In genomic region chr1:97505289-97505688, GRCh38 we compare ENCODE assay signal across 16 cellular contexts.
DNase-seq lines count a peak whose midpoint lies in the region; ATAC-seq and FAIRE-seq lines count a peak whose summit lies in the region.
"Had no signal": no experiment of that assay in that cellular context is flagged by ENCODE, and none has a peak within 500 bp of the region (broad histone marks: within the 10 kb centered on the region; RNA-seq: fewer than 3 reads in every experiment).

No MANE protein-coding gene starts in this region.

- H3K36me3 Mint-ChIP-seq in naive thymus-derived CD4-positive, alpha-beta T cell = peaks cover 9 to 68% (median 51%) of the 10 kb centered on the region in 5 donors
- peaks cover 18% of the 10 kb centered on the region for H3K36me3 Mint-ChIP-seq in activated naive CD4-positive, alpha-beta T cell treated with anti-CD3 and anti-CD28 coated beads, Interleukin-2, amount 10 ng/mL, durations not matched to agents 7 days and 5 days

- DNase-seq in naive thymus-derived CD4-positive, alpha-beta T cell = no peak
- no peak for DNase-seq in activated naive CD4-positive, alpha-beta T cell treated with anti-CD3 and anti-CD28 coated beads, Interleukin-2, amount 10 ng/mL, durations not matched to agents 7 days and 5 days
- DNase-seq in NCI-H1417 (lab: John Stamatoyannopoulos, UW) = no peak
- DNase-seq in stimulated activated naive CD4-positive, alpha-beta T cell treated with Interleukin-2 at 50 U/mL for 16 hours (lab: John Stamatoyannopoulos, UW) = no peak
- DNase-seq: activated B cell treated with CpG ODN at 0.5 μM for 24 hours; heart left ventricle; IMR-90; MM.1S; NCI-H187; NCI-H446; stimulated activated CD4-positive, alpha-beta T cell treated with anti-CD3 and anti-CD28 coated beads, Interleukin-4, amount 100 ng/mL, for 1 hour had no signal

- ATAC-seq in GM19025 (IDR thresholded peaks at IDR 0.05; ENCODE audit: low read depth, unreplicated experiment) (peak; percentile 25), GM21825 (IDR thresholded peaks at IDR 0.05; ENCODE audit: unreplicated experiment) (peak; percentile 19), HG03354 (IDR thresholded peaks at IDR 0.05; ENCODE audit: poor library complexity, severe bottlenecking, unreplicated experiment) (peak; percentile 21)
- ATAC-seq in naive thymus-derived CD4-positive, alpha-beta T cell = no peak
- ATAC-seq: heart left ventricle, Right ventricle myocardium inferior had no signal

- POLR2A ChIA-PET in naive thymus-derived CD4-positive, alpha-beta T cell (lab: Charles Lee) = no interaction called here

- H3K9me3 ChIP-seq in naive thymus-derived CD4-positive, alpha-beta T cell (ENCODE audit: control insufficient read depth in 2 of 3, low read length in 3 of 3) = no peaks in the 10 kb centered on the region

- H3K4me1 Mint-ChIP-seq in naive thymus-derived CD4-positive, alpha-beta T cell = peaks cover 0 to 16% (median 0%) of the 10 kb centered on the region in 7 donors
- H3K4me1 Mint-ChIP-seq in activated naive CD4-positive, alpha-beta T cell treated with anti-CD3 and anti-CD28 coated beads, Interleukin-2, amount 10 ng/mL, durations not matched to agents 7 days and 5 days = no peaks in the 10 kb centered on the region

- no peak overlapping the region for H3K27ac Mint-ChIP-seq in naive thymus-derived CD4-positive, alpha-beta T cell
- no peak overlapping the region for H3K27ac Mint-ChIP-seq in activated naive CD4-positive, alpha-beta T cell treated with anti-CD3 and anti-CD28 coated beads, Interleukin-2, amount 10 ng/mL, durations not matched to agents 7 days and 5 days
- H3K27ac Mint-ChIP-seq: activated B cell treated with CpG ODN at 0.5 μM for 24 hours had no signal

- H3K4me1 ChIP-seq in naive thymus-derived CD4-positive, alpha-beta T cell (ENCODE audit: control insufficient read depth in 2 of 2, insufficient read depth in 2 of 2, low read length in 2 of 2) = no peaks in the 10 kb centered on the region

- H3K4me3 ChIP-seq in naive thymus-derived CD4-positive, alpha-beta T cell (ENCODE audit: low read length) = no peak overlapping the region
- H3K4me3 ChIP-seq: heart left ventricle had no signal

- H3K27me3 ChIP-seq in naive thymus-derived CD4-positive, alpha-beta T cell (ENCODE audit: control insufficient read depth in 2 of 2, insufficient read depth in 2 of 2, low read length in 2 of 2) = no peaks in the 10 kb centered on the region
- H3K27me3 ChIP-seq: heart left ventricle had no signal

- no peak overlapping the region for H3K27ac ChIP-seq in naive thymus-derived CD4-positive, alpha-beta T cell (ENCODE audit: low read depth, low read length)
- H3K27ac ChIP-seq: heart left ventricle had no signal

- H3K27me3 Mint-ChIP-seq in naive thymus-derived CD4-positive, alpha-beta T cell = no peaks in the 10 kb centered on the region
- H3K27me3 Mint-ChIP-seq in activated naive CD4-positive, alpha-beta T cell treated with anti-CD3 and anti-CD28 coated beads, Interleukin-2, amount 10 ng/mL, durations not matched to agents 7 days and 5 days = no peaks in the 10 kb centered on the region
- H3K27me3 Mint-ChIP-seq: activated B cell treated with CpG ODN at 0.5 μM for 24 hours had no signal

- no peaks in the 10 kb centered on the region for H3K36me3 ChIP-seq in naive thymus-derived CD4-positive, alpha-beta T cell (ENCODE audit: control insufficient read depth in 2 of 3, insufficient read depth in 3 of 3, low read length in 3 of 3)

- intact Hi-C loops in naive thymus-derived CD4-positive, alpha-beta T cell (cut with micrococcal nuclease) = no loop called here

- peak; percentile 67 for FAIRE-seq in endometrium (lab: Jason Lieb, UNC)

- no peak overlapping the region for H3K4me3 Mint-ChIP-seq in naive thymus-derived CD4-positive, alpha-beta T cell
- H3K4me3 Mint-ChIP-seq in activated naive CD4-positive, alpha-beta T cell treated with anti-CD3 and anti-CD28 coated beads, Interleukin-2, amount 10 ng/mL, durations not matched to agents 7 days and 5 days = no peak overlapping the region
- H3K4me3 Mint-ChIP-seq: activated B cell treated with CpG ODN at 0.5 μM for 24 hours had no signal

- H3K9me3 Mint-ChIP-seq in naive thymus-derived CD4-positive, alpha-beta T cell = no peaks in the 10 kb centered on the region
- H3K9me3 Mint-ChIP-seq in activated naive CD4-positive, alpha-beta T cell treated with anti-CD3 and anti-CD28 coated beads, Interleukin-2, amount 10 ng/mL, durations not matched to agents 7 days and 5 days = no peaks in the 10 kb centered on the region
- H3K9me3 Mint-ChIP-seq: activated B cell treated with CpG ODN at 0.5 μM for 24 hours had no signal

- CTCF ChIA-PET in naive thymus-derived CD4-positive, alpha-beta T cell (lab: Charles Lee) = no interaction called here
- CTCF ChIA-PET in activated naive CD4-positive, alpha-beta T cell treated with anti-CD3 and anti-CD28 coated beads, Interleukin-2, amount 10 ng/mL, durations not matched to agents 7 days and 5 days (lab: Charles Lee) = interaction anchor here (1.1 kb wide), 1 partner anchor 21 kb away, joined by 6 read pairs; no protein-coding TSS in a partner anchor
